ENCODE assay signal across 8 cellular contexts in genomic region chr16:67807148-67807682, GRCh38. TPM values are rescaled to one million over a fixed set of nuclear protein-coding genes. Genes with fewer than 3 reads are reported as not detected.
DNase-seq lines count a peak whose midpoint lies in the region; ATAC-seq and TF ChIP-seq lines count a peak whose summit lies in the region.

No MANE protein-coding gene starts in this region.

- no peaks in the 10 kb centered on the region for H3K9me3 ChIP-seq in PC-3 (ENCODE audit: low read length)
- no peaks in the 10 kb centered on the region for H3K9me3 ChIP-seq in prostate gland

- WGBS in prostate gland, result 23% methylated on average over 24 of the region's 24 CpGs

- no TSS peak for BruUV-seq in PC-3 (replicated peaks; lab: Mats Ljungman, UMichigan)

- peak overlapping the region; percentile 90 for H3K9ac ChIP-seq in PC-3 (ENCODE audit: low read length)

- DNase-seq in PC-3, result no peak
- no peak for DNase-seq in epithelial cell of proximal tubule (ENCODE audit: low read depth)
- no peak for DNase-seq in prostate gland (ENCODE audit: low spot score)
- no peak for DNase-seq in DMS79 (lab: John Stamatoyannopoulos, UW)
- DNase-seq in NCI-H82 (lab: John Stamatoyannopoulos, UW), result no peak
- no peak for DNase-seq in EL

- no peak for TF ChIP-seq POLR2A in prostate gland (IDR thresholded peaks at IDR 0.05)

- intact Hi-C loops in PC-3 (cut with micrococcal nuclease) (loop anchor here (5.0 kb wide), 1 partner anchor 85 kb away; no protein-coding TSS in a partner anchor), prostate gland (cut with DNase I) (loop anchor here (10.0 kb wide), 1 partner anchor 132 kb away; no protein-coding TSS in a partner anchor)

- H3K4me1 ChIP-seq in PC-3 (ENCODE audit: insufficient read depth, low read length) (peaks cover 10% of the 10 kb centered on the region), prostate gland (replicated peaks) (peaks cover 14% of the 10 kb centered on the region)

- H3K27me3 ChIP-seq in PC-3 (ENCODE audit: low read length) (no peaks in the 10 kb centered on the region), prostate gland (replicated peaks; ENCODE audit: insufficient read depth) (no peaks in the 10 kb centered on the region)

- H3K79me2 ChIP-seq in PC-3 (ENCODE audit: low read length), result peaks cover 37% of the 10 kb centered on the region

- H2AFZ ChIP-seq in PC-3 (ENCODE audit: low read length), result peak overlapping the region; percentile 89

- H3K27ac ChIP-seq in PC-3 (ENCODE audit: low read length) (no peak overlapping the region), prostate gland (peak overlapping the region; percentile 72 to 81)

- H3F3A ChIP-seq in PC-3 (ENCODE audit: low read length, unreplicated experiment), result no peaks in the 10 kb centered on the region

- peak overlapping the region; percentile 90 for H3K4me2 ChIP-seq in PC-3 (ENCODE audit: low read length)

- peak overlapping the region; percentile 99 for H3K4me3 ChIP-seq in PC-3 (ENCODE audit: low read length)
- H3K4me3 ChIP-seq in epithelial cell of proximal tubule (ENCODE audit: low read depth, low read length), result peak overlapping the region; percentile 99
- H3K4me3 ChIP-seq in prostate gland, result peak overlapping the region; percentile 94 to 98

- H3K36me3 ChIP-seq in PC-3 (ENCODE audit: low read depth, low read length) (no peaks in the 10 kb centered on the region), prostate gland (no peaks in the 10 kb centered on the region)

- TF ChIP-seq CTCF in GM12873 (IDR thresholded peaks at IDR 0.05; ENCODE audit: insufficient read depth, low read depth, low read length, missing control alignments) (peak; percentile 20), PC-3 (conservative IDR thresholded peaks at IDR 0.05; ENCODE audit: low read depth, low read length) (no peak), epithelial cell of proximal tubule (conservative IDR thresholded peaks at IDR 0.05; ENCODE audit: low read depth, low read length) (peak; percentile 39), prostate gland (IDR thresholded peaks at IDR 0.05) (no peak)

- no peak; the same call in 1 of the 2 replicates for ATAC-seq in PC-3
- no peak for ATAC-seq in HG02678 (IDR thresholded peaks at IDR 0.05; ENCODE audit: unreplicated experiment)

- POLR2A ChIA-PET in PC-3 (lab: Charles Lee; ENCODE audit: unreplicated experiment), result interaction anchor here (0.5 to 0.6 kb wide), 4 partner anchors 9 to 331 kb away, joined by 3 to 4 read pairs (median 4); no protein-coding TSS in a partner anchor

- CTCF ChIA-PET in PC-3 (lab: Charles Lee), result interaction anchor here (0.6 to 1.2 kb wide), 3 partner anchors 9 to 135 kb away, joined by 3 to 6 read pairs (median 5); no protein-coding TSS in a partner anchor

- H3K9me2 ChIP-seq in PC-3 (replicated peaks; ENCODE audit: low read length), result no peaks in the 10 kb centered on the region

- H4K20me1 ChIP-seq in PC-3 (ENCODE audit: low read length), result no peaks in the 10 kb centered on the region

RNA-seq across cellular contexts. Expression of gene TSNAXIP1, which starts 0.5 kb away (rescaled TPM):
- 0.44 and 0.86 TPM in 2 replicates for total RNA-seq in PC-3 (2014; rRNA removed)
- total RNA-seq in epithelial cell of proximal tubule, result 0.07 and 0.52 TPM in 2 replicates
- total RNA-seq in prostate gland, result 1 to 10 TPM; 2.1 to 8.0 TPM

RNA-seq across cellular contexts. Expression of gene RANBP10, which starts 0.9 kb away (rescaled TPM):
- total RNA-seq in PC-3 (2014; rRNA removed) (5.5 and 7.7 TPM in 2 replicates), epithelial cell of proximal tubule (4.0 and 5.3 TPM in 2 replicates), prostate gland (10 to 100 TPM; 11.1 to 22.8 TPM)

RNA-seq across cellular contexts. Expression of gene THAP11, which starts 34.9 kb away (rescaled TPM):
- 39.1 and 39.8 TPM in 2 replicates for total RNA-seq in PC-3 (2014; rRNA removed)
- total RNA-seq in epithelial cell of proximal tubule, result 33.7 and 45.7 TPM in 2 replicates
- total RNA-seq in prostate gland, result 10 to 100 TPM; 60.2 to 78.6 TPM

RNA-seq across cellular contexts. Expression of gene NUTF2, which starts 39.5 kb away (rescaled TPM):
- total RNA-seq in PC-3 (2014; rRNA removed), result 98.5 and 167 TPM in 2 replicates
- total RNA-seq in epithelial cell of proximal tubule, result 219 and 549 TPM in 2 replicates
- 100 to 1,000 TPM in 1 of 2 donors, 10 to 100 TPM in 1; 61.5 to 234 TPM for total RNA-seq in prostate gland

RNA-seq across cellular contexts. Expression of gene CENPT, which starts 40.3 kb away (rescaled TPM):
- total RNA-seq in PC-3 (2014; rRNA removed) (31.8 and 35.1 TPM in 2 replicates), epithelial cell of proximal tubule (36.3 and 40.4 TPM in 2 replicates), prostate gland (10 to 100 TPM; 28.1 to 69.2 TPM)

Comparison
In these comparisons a context has a peak if more than half of its experiments do, and no peak if none do; other contexts are left out.
1. CTCF ChIP-seq: peak in GM12873 (single experiment) and epithelial cell of proximal tubule (single experiment); none in PC-3 (single experiment) and prostate gland (0 of 4).
2. Peak in every context shown above with its lines, with median percentiles within 50 percentile points of each other: H3K4me3 ChIP-seq.